14 cellular contexts compared by ENCODE assay signal in the genomic region with DNA sequence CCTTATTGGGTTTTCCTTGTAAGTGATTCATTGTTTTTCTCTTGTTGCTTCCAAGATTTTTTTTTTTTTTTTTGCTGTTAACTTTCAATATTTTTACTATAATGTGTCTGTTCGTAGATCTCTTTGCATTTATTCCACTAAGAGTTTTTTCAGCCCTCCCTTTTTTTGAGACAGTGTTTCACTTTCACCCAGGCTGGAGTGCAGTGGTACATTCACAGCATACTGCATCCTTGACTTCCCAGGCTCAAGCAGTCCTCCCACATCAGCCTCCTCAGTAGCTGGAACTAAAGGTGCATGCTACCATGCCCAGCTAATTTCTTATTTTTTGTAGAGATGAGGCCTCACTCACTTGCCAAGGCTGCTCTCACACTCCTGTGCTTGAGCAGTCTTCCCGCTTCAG.
DNase-seq lines count a peak whose midpoint lies in the region; ATAC-seq and TF ChIP-seq lines count a peak whose summit lies in the region.
"Had no signal": no experiment of that assay in that cellular context is flagged by ENCODE, and none has a peak within 500 bp of the region (broad histone marks: within the 10 kb centered on the region; RNA-seq: fewer than 3 reads in every experiment).

No MANE protein-coding gene starts in this region.

- BruUV-seq in IMR-90 (replicated peaks; lab: Mats Ljungman, UMichigan) = no TSS peak

- no peak overlapping the region for H3K14ac ChIP-seq in IMR-90 (replicated peaks; ENCODE audit: low read depth, low read length)

- TF ChIP-seq CTCF in GM23338 (conservative IDR thresholded peaks at IDR 0.05; ENCODE audit: low read depth in 2 of 2) = no peak
- no peak for TF ChIP-seq CTCF in IMR-90 (conservative IDR thresholded peaks at IDR 0.05; ENCODE audit: low read depth, low read length)
- no peak for TF ChIP-seq CTCF in chondrocyte (IDR thresholded peaks at IDR 0.05)
- TF ChIP-seq CTCF in nephron (IDR thresholded peaks at IDR 0.05; ENCODE audit: unreplicated experiment in 3 of 3) = no peak

- intact Hi-C loops in IMR-90 (cut with micrococcal nuclease) = no loop called here

- H3K4me3 Mint-ChIP-seq in GM23338 (no peak overlapping the region), chondrocyte (ENCODE audit: unreplicated experiment) (no peak overlapping the region), nephron (no peak overlapping the region)

- H3K4me1 ChIP-seq in GM23338 (ENCODE audit: insufficient read depth) (no peaks in the 10 kb centered on the region), IMR-90 (ENCODE audit: control insufficient read depth, insufficient read depth, low read length) (no peaks in the 10 kb centered on the region; the same call in 1 of the 2 replicates)

- H3K4me2 ChIP-seq in GM23338 (no peak overlapping the region), IMR-90 (ENCODE audit: low read depth, low read length) (no peak overlapping the region)
- H3K4me2 ChIP-seq: SK-N-SH had no signal

- H4K5ac ChIP-seq in IMR-90 (ENCODE audit: low read depth, low read length) = no peak overlapping the region

- no peak overlapping the region for H3K9ac ChIP-seq in IMR-90 (ENCODE audit: low read depth, low read length)
- H3K9ac ChIP-seq: SK-N-SH had no signal

- no peak overlapping the region for H3K18ac ChIP-seq in IMR-90 (ENCODE audit: low read depth, low read length)

- no peaks in the 10 kb centered on the region for H3K79me2 ChIP-seq in GM23338 (replicated peaks; ENCODE audit: insufficient read depth)

- no peak overlapping the region; a peak in 1 of 4 replicates for H4K8ac ChIP-seq in IMR-90 (ENCODE audit: low read depth in 2 of 2, low read length in 2 of 2)

- H3K4ac ChIP-seq in IMR-90 (ENCODE audit: low read depth, low read length) = no peak overlapping the region

- H3K9me3 Mint-ChIP-seq in GM23338 (peaks cover 13% of the 10 kb centered on the region), chondrocyte (ENCODE audit: low read depth) (peaks cover 13% of the 10 kb centered on the region), nephron (peaks cover 39% of the 10 kb centered on the region)

- peak overlapping the region; percentile 32; the same call in 1 of the 2 replicates for H2BK120ac ChIP-seq in IMR-90 (ENCODE audit: low read depth, low read length)

- TF ChIP-seq POLR2A in IMR-90 (IDR thresholded peaks at IDR 0.05; ENCODE audit: low read depth, low read length) = no peak

- H3K9me1 ChIP-seq in IMR-90 (ENCODE audit: insufficient read depth, low read length) = no peaks in the 10 kb centered on the region

- POLR2A ChIA-PET in IMR-90 (lab: Charles Lee; ENCODE audit: unreplicated experiment) = no interaction called here

- H4K91ac ChIP-seq in IMR-90 (ENCODE audit: insufficient read depth, low read depth, low read length) = no peak overlapping the region

- no peak overlapping the region for H2AK5ac ChIP-seq in IMR-90 (ENCODE audit: low read depth, low read length)

- dilution Hi-C loops in IMR-90 (cut with HindIII; ENCODE audit: low sequenced_read_pairs, unreplicated experiment) = no loop called here

- H3K56ac ChIP-seq in IMR-90 (ENCODE audit: extremely low read depth, insufficient read depth, low read length) = no peak overlapping the region

- H3K27me3 ChIP-seq in GM23338 (ENCODE audit: insufficient read depth) (no peaks in the 10 kb centered on the region), IMR-90 (ENCODE audit: control insufficient read depth, insufficient read depth, low read length) (no peaks in the 10 kb centered on the region)

- no CpG with 5 or more reads among the region's 2 CpGs for WGBS in IMR-90 (ENCODE audit: extremely low coverage in 2 of 2, insufficient read length in 1 of 2), 2 experiments

- H3K27ac Mint-ChIP-seq in GM23338 (no peak overlapping the region), chondrocyte (ENCODE audit: unreplicated experiment) (peak overlapping the region; percentile 70), nephron (peak overlapping the region; percentile 92 to 95 (median 93))

- H3K36me3 Mint-ChIP-seq in GM23338 (ENCODE audit: low read depth) (peaks cover 11% of the 10 kb centered on the region), chondrocyte (ENCODE audit: low read depth) (peaks cover 3% of the 10 kb centered on the region), nephron (ENCODE audit: low read depth) (peaks cover 5% of the 10 kb centered on the region)

- H3K27ac ChIP-seq in GM23338 (ENCODE audit: low read depth) (no peak overlapping the region), IMR-90 (ENCODE audit: insufficient read depth, low read length) (no peak overlapping the region)

- in situ Hi-C loops in IMR-90 (cut with MboI; ENCODE audit: low sequenced_read_pairs) = no loop called here

- H3K4me3 ChIP-seq in GM23338 (no peak overlapping the region), IMR-90 (ENCODE audit: insufficient read depth, low read depth, low read length) (no peak overlapping the region)

- H3K23ac ChIP-seq in IMR-90 (ENCODE audit: low read depth, low read length) = no peak overlapping the region

- 0 out of 2 replicates have a peak, but pooled peaks cover 2% of the 10 kb centered on the region for H3K9me3 ChIP-seq in IMR-90 (ENCODE audit: control insufficient read depth, insufficient read depth, low read length)
- H3K9me3 ChIP-seq: SK-N-SH had no signal

- 0 out of 3 replicates have a peak overlapping the region, but pooled peaks have one; percentile 33 for H2BK15ac ChIP-seq in IMR-90 (ENCODE audit: low read depth, low read length)

- H3K9me2 ChIP-seq in GM23338 (ENCODE audit: insufficient read depth) = peaks cover 11% of the 10 kb centered on the region
- H3K9me2 ChIP-seq: SK-N-SH had no signal

- H2AK9ac ChIP-seq in IMR-90 (replicated peaks; ENCODE audit: low read depth, low read length, poor library complexity) = no peak overlapping the region

- no peak for TF ChIP-seq RAD21 in IMR-90 (IDR thresholded peaks at IDR 0.05; ENCODE audit: low read length)

- no peak overlapping the region for H2BK20ac ChIP-seq in IMR-90 (ENCODE audit: low read depth, low read length)

- 0 out of 2 replicates have a peak, but pooled peaks cover 5% of the 10 kb centered on the region for H3K36me3 ChIP-seq in GM23338 (ENCODE audit: insufficient read depth)
- H3K36me3 ChIP-seq in IMR-90 (ENCODE audit: control insufficient read depth, insufficient read depth, low read length) = no peaks in the 10 kb centered on the region

- H2AFZ ChIP-seq in GM23338 (0 out of 2 replicates have a peak overlapping the region, but pooled peaks have one; percentile 57), IMR-90 (replicated peaks; ENCODE audit: low read length, poor library complexity) (no peak overlapping the region)

- ATAC-seq in GM23338 = no peak
- no peak for ATAC-seq in IMR-90 (ENCODE audit: low read depth)
- ATAC-seq in HG02610 (IDR thresholded peaks at IDR 0.05; ENCODE audit: unreplicated experiment) = no peak

- no peaks in the 10 kb centered on the region for H3F3A ChIP-seq in GM23338 (replicated peaks; ENCODE audit: low read depth)

- DNase-seq in GM23338 (ENCODE audit: low spot score) (no peak), IMR-90 (no peak), chondrocyte (ENCODE audit: low spot score) (no peak), NOMO-1 treated with DMSO at 0.1 percent for 48 hours (lab: John Stamatoyannopoulos, UW; ENCODE audit: unreplicated experiment) (no peak)
- DNase-seq in stimulated activated CD4-positive, alpha-beta T cell treated with anti-CD3 and anti-CD28 coated beads, Interleukin-15, amount 100 ng/mL, for 24 hours = no peak
- DNase-seq: AML-193, DMS79, NCI-H1105, NCI-H1694 treated with DMSO at 0.1 percent for 48 hours, OCI-M1, SHP77, SK-N-SH had no signal

- CTCF ChIA-PET in IMR-90 (lab: Yijun Ruan, JAX) = no interaction called here

- H3K27me3 Mint-ChIP-seq in GM23338 (ENCODE audit: insufficient read depth, low read depth, poor library complexity) (peaks cover 3% of the 10 kb centered on the region), chondrocyte (ENCODE audit: low read depth) (no peaks in the 10 kb centered on the region), nephron (ENCODE audit: low read depth) (no peaks in the 10 kb centered on the region)

- H3K79me1 ChIP-seq in IMR-90 (ENCODE audit: low read depth in 1 of 2, low read length in 2 of 2) = no peaks in the 10 kb centered on the region

- H2BK5ac ChIP-seq in IMR-90 (ENCODE audit: low read depth, low read length, poor library complexity, severe bottlenecking) = no peak overlapping the region

- H4K20me1 ChIP-seq in GM23338 (replicated peaks; ENCODE audit: insufficient read depth) = no peaks in the 10 kb centered on the region
- no peaks in the 10 kb centered on the region for H4K20me1 ChIP-seq in IMR-90 (ENCODE audit: insufficient read depth, low read length)

- H3K4me1 Mint-ChIP-seq in GM23338 = no peaks in the 10 kb centered on the region
- peaks cover 40% of the 10 kb centered on the region for H3K4me1 Mint-ChIP-seq in chondrocyte (ENCODE audit: low read depth)
- H3K4me1 Mint-ChIP-seq in nephron = peaks cover 7% of the 10 kb centered on the region

TF ChIP-seq in GM23338, 12 proteins besides CTCF, POLR2A, EP300 and RAD21 (continues in another document):
- TF ChIP-seq ZNF114 (CRISPR knock-in tag; IDR thresholded peaks at IDR 0.05) (no peak), ZNF331 (CRISPR knock-in tag; IDR thresholded peaks at IDR 0.05; ENCODE audit: low read depth) (no peak), CREB1 (CRISPR knock-in tag; IDR thresholded peaks at IDR 0.05; ENCODE audit: low read depth) (no peak)
- TF ChIP-seq, protein P1, sequence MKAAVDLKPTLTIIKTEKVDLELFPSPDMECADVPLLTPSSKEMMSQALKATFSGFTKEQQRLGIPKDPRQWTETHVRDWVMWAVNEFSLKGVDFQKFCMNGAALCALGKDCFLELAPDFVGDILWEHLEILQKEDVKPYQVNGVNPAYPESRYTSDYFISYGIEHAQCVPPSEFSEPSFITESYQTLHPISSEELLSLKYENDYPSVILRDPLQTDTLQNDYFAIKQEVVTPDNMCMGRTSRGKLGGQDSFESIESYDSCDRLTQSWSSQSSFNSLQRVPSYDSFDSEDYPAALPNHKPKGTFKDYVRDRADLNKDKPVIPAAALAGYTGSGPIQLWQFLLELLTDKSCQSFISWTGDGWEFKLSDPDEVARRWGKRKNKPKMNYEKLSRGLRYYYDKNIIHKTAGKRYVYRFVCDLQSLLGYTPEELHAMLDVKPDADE (IDR thresholded peaks at IDR 0.05) = no peak

TF ChIP-seq in IMR-90, 13 proteins besides CTCF, POLR2A, EP300 and RAD21 (continues in another document):
- TF ChIP-seq NFE2L2 (IDR thresholded peaks at IDR 0.05; ENCODE audit: low read depth, low read length) (no peak), MXI1 (IDR thresholded peaks at IDR 0.05; ENCODE audit: borderline replicate concordance, low read depth, low read length) (no peak), MAFK (IDR thresholded peaks at IDR 0.05; ENCODE audit: low read depth, low read length) (no peak), SMC3 (IDR thresholded peaks at IDR 0.05; ENCODE audit: low read depth, low read length) (no peak), MAZ (IDR thresholded peaks at IDR 0.05; ENCODE audit: borderline replicate concordance, low read depth, low read length) (no peak), RCOR1 (IDR thresholded peaks at IDR 0.05; ENCODE audit: insufficient replicate concordance, low read length) (no peak)
